ENCODE assay signal across 8 cellular contexts in genomic region chr6:3053231-3053508, GRCh38. TPM values are rescaled to one million over a fixed set of nuclear protein-coding genes. Genes with fewer than 3 reads are reported as not detected.
A peak's percentile ranks its signal among the peaks of the same experiment; 100 is the strongest.
DNase-seq lines count a peak whose midpoint lies in the region; ATAC-seq, FAIRE-seq and TF ChIP-seq lines count a peak whose summit lies in the region.

No MANE protein-coding gene starts in this region.

- H3K4me1 Mint-ChIP-seq in activated naive CD4-positive, alpha-beta T cell treated with anti-CD3 and anti-CD28 coated beads, Interleukin-2, amount 10 ng/mL, durations not matched to agents 7 days and 5 days: peaks cover 34% of the 10 kb centered on the region

- CTCF ChIA-PET in activated naive CD4-positive, alpha-beta T cell treated with anti-CD3 and anti-CD28 coated beads, Interleukin-2, amount 10 ng/mL, durations not matched to agents 7 days and 5 days (lab: Charles Lee): interaction anchor here (0.8 to 3.8 kb wide), 8 partner anchors 14 to 207 kb away, joined by 3 to 16 read pairs (median 5); partner anchors contain the start of gene NQO2

- no peak for DNase-seq in activated naive CD4-positive, alpha-beta T cell treated with anti-CD3 and anti-CD28 coated beads, Interleukin-2, amount 10 ng/mL, durations not matched to agents 7 days and 5 days
- no peak for DNase-seq in activated naive CD4-positive, alpha-beta T cell (lab: John Stamatoyannopoulos, UW)
- no peak for DNase-seq in astrocyte of the spinal cord (ENCODE audit: low read depth, low spot score)
- DNase-seq in lower lobe of right lung: no peak
- DNase-seq in tibial artery: no peak
- no peak for DNase-seq in RCC 7860 (ENCODE audit: low spot score)
- no peak for DNase-seq in head of caudate nucleus

- intact Hi-C loops in lower lobe of right lung (cut with DNase I) (no loop called here), tibial artery (cut with DNase I; ENCODE audit: low total_unique reads) (no loop called here), head of caudate nucleus (cut with DNase I) (loop anchor here (10.0 kb wide), 1 partner anchor 278 kb away; no protein-coding TSS in a partner anchor)

- peaks cover 49% of the 10 kb centered on the region for H3K27me3 Mint-ChIP-seq in activated naive CD4-positive, alpha-beta T cell treated with anti-CD3 and anti-CD28 coated beads, Interleukin-2, amount 10 ng/mL, durations not matched to agents 7 days and 5 days

- H3K4me1 ChIP-seq in lower lobe of right lung: peaks cover 25% of the 10 kb centered on the region
- H3K4me1 ChIP-seq in tibial artery: peaks cover 0 to 23% (median 10%) of the 10 kb centered on the region in 4 donors

- H3K27ac ChIP-seq in lower lobe of right lung: peak overlapping the region; percentile 80
- peak overlapping the region; percentile 54 to 66 for H3K27ac ChIP-seq in tibial artery

- peak overlapping the region; percentile 66 for H3K4me3 Mint-ChIP-seq in activated naive CD4-positive, alpha-beta T cell treated with anti-CD3 and anti-CD28 coated beads, Interleukin-2, amount 10 ng/mL, durations not matched to agents 7 days and 5 days

- H3K36me3 ChIP-seq in lower lobe of right lung (no peaks in the 10 kb centered on the region), tibial artery (no peaks in the 10 kb centered on the region)

- H3K27ac Mint-ChIP-seq in activated naive CD4-positive, alpha-beta T cell treated with anti-CD3 and anti-CD28 coated beads, Interleukin-2, amount 10 ng/mL, durations not matched to agents 7 days and 5 days: peak overlapping the region; percentile 42

- peak overlapping the region; percentile 38 for H3K4me3 ChIP-seq in astrocyte of the spinal cord (ENCODE audit: low read depth, low read length)
- H3K4me3 ChIP-seq in lower lobe of right lung: peak overlapping the region; percentile 65
- H3K4me3 ChIP-seq in tibial artery: peak overlapping the region; percentile 47 to 57

- ATAC-seq in lower lobe of right lung (no peak), GM21529 (IDR thresholded peaks at IDR 0.05; ENCODE audit: unreplicated experiment) (no peak)

- H3K27me3 ChIP-seq in lower lobe of right lung (ENCODE audit: low read depth) (no peaks in the 10 kb centered on the region), tibial artery (no peaks in the 10 kb centered on the region)

- no peak for FAIRE-seq in RCC 7860 (lab: Jason Lieb, UNC)

- in situ Hi-C loops in astrocyte of the spinal cord (cut with HindIII; ENCODE audit: low sequenced_read_pairs): no loop called here

- H3K9me3 Mint-ChIP-seq in activated naive CD4-positive, alpha-beta T cell treated with anti-CD3 and anti-CD28 coated beads, Interleukin-2, amount 10 ng/mL, durations not matched to agents 7 days and 5 days: no peaks in the 10 kb centered on the region

- no peaks in the 10 kb centered on the region for H3K36me3 Mint-ChIP-seq in activated naive CD4-positive, alpha-beta T cell treated with anti-CD3 and anti-CD28 coated beads, Interleukin-2, amount 10 ng/mL, durations not matched to agents 7 days and 5 days

- TF ChIP-seq CTCF in astrocyte of the spinal cord (IDR thresholded peaks at IDR 0.05; ENCODE audit: low read depth, low read length): no peak
- TF ChIP-seq CTCF in lower lobe of right lung (IDR thresholded peaks at IDR 0.05): no peak
- TF ChIP-seq CTCF in tibial artery (IDR thresholded peaks at IDR 0.05): no peak

- no peaks in the 10 kb centered on the region for H3K9me3 ChIP-seq in lower lobe of right lung
- H3K9me3 ChIP-seq in tibial artery: no peaks in the 10 kb centered on the region

RNA-seq across cellular contexts. Expression of gene RIPK1, which starts 15.1 kb away (rescaled TPM):
- total RNA-seq in lower lobe of right lung: 26.3 TPM

RNA-seq across cellular contexts. Expression of gene NQO2, which starts 53.5 kb away (rescaled TPM):
- total RNA-seq in lower lobe of right lung: 22.4 TPM
